Comparison of ENCODE assay signal across 8 cellular contexts in genomic region chr17:75289122-75289831, GRCh38. TPM values are rescaled to one million over a fixed set of nuclear protein-coding genes. Genes with fewer than 3 reads are reported as not detected.
DNase-seq lines count a peak whose midpoint lies in the region; ATAC-seq and TF ChIP-seq lines count a peak whose summit lies in the region.

SLC25A19 (minus strand) TSS chr17:75289433; CDS start chr17:75286764, 2,669 bp downstream.

- H3K27me3 ChIP-seq in GM23338 (ENCODE audit: insufficient read depth): no peaks in the 10 kb centered on the region
- H3K27me3 ChIP-seq in naive thymus-derived CD4-positive, alpha-beta T cell (ENCODE audit: control insufficient read depth in 2 of 2, insufficient read depth in 2 of 2, low read length in 2 of 2): no peaks in the 10 kb centered on the region

- CTCF ChIA-PET in naive thymus-derived CD4-positive, alpha-beta T cell (lab: Charles Lee): interaction anchor here (0.6 to 2.9 kb wide), 19 partner anchors 17 to 1156 kb away, joined by 3 to 19 read pairs (median 4); partner anchors contain the start of genes GGA3, GRB2, MIF4GD and MRPS7

- POLR2A ChIA-PET in naive thymus-derived CD4-positive, alpha-beta T cell (lab: Charles Lee): interaction anchor here (0.5 to 3.9 kb wide), 32 partner anchors 11 to 495 kb away, joined by 3 to 73 read pairs (median 3); partner anchors contain the start of genes GGA3, GRB2, JPT1 and MIF4GD

- H3F3A ChIP-seq in GM23338 (replicated peaks; ENCODE audit: low read depth): peaks cover 7% of the 10 kb centered on the region; the same call in 1 of the 2 replicates

- peak; percentile 96 for ATAC-seq in GM23338
- ATAC-seq in naive thymus-derived CD4-positive, alpha-beta T cell: peak; percentile 96
- peak; percentile 91 to 93 for ATAC-seq in stimulated activated naive B cell treated with anti-CD40 and anti-IgM and Interleukin-4, amounts not matched to agents 10 μg/mL and 1 μg/mL and 100 μg/mL, for 72 hours (replicated peaks)

- peaks cover 4% of the 10 kb centered on the region for H3K4me1 Mint-ChIP-seq in GM23338
- peaks cover 6 to 28% (median 15%) of the 10 kb centered on the region in 7 donors for H3K4me1 Mint-ChIP-seq in naive thymus-derived CD4-positive, alpha-beta T cell
- H3K4me1 Mint-ChIP-seq in stimulated activated naive B cell treated with anti-CD40 and anti-IgM and Interleukin-4, amounts not matched to agents 10 μg/mL and 1 μg/mL and 100 μg/mL, for 72 hours: peaks cover 17 to 70% of the 10 kb centered on the region in 2 donors

- TF ChIP-seq CTCF in GM23338 (conservative IDR thresholded peaks at IDR 0.05; ENCODE audit: low read depth in 2 of 2): peak; percentile 40 to 73

- H3K27ac ChIP-seq in GM23338 (ENCODE audit: low read depth): peak within 1 kb of the TSS; percentile 73
- peak within 1 kb of the TSS; percentile 90 for H3K27ac ChIP-seq in naive thymus-derived CD4-positive, alpha-beta T cell (ENCODE audit: low read depth, low read length)

- no peaks in the 10 kb centered on the region for H3K9me2 ChIP-seq in GM23338 (ENCODE audit: insufficient read depth)

- H3K27ac Mint-ChIP-seq in GM23338: peak within 1 kb of the TSS; percentile 97
- H3K27ac Mint-ChIP-seq in naive thymus-derived CD4-positive, alpha-beta T cell: peak within 1 kb of the TSS; percentile 99 to 100 (median 100)
- peak within 1 kb of the TSS; percentile 100 for H3K27ac Mint-ChIP-seq in stimulated activated naive B cell treated with anti-CD40 and anti-IgM and Interleukin-4, amounts not matched to agents 10 μg/mL and 1 μg/mL and 100 μg/mL, for 72 hours

- peaks cover 6% of the 10 kb centered on the region for H3K27me3 Mint-ChIP-seq in GM23338 (ENCODE audit: insufficient read depth, low read depth, poor library complexity)
- peaks cover 0 to 2% (median 0%) of the 10 kb centered on the region in 5 donors for H3K27me3 Mint-ChIP-seq in naive thymus-derived CD4-positive, alpha-beta T cell
- H3K27me3 Mint-ChIP-seq in stimulated activated naive B cell treated with anti-CD40 and anti-IgM and Interleukin-4, amounts not matched to agents 10 μg/mL and 1 μg/mL and 100 μg/mL, for 72 hours: no peaks in the 10 kb centered on the region

- peak within 1 kb of the TSS; percentile 97 for H2AFZ ChIP-seq in GM23338

- DNase-seq in EL (peak; percentile 99), GM23338 (ENCODE audit: low spot score) (peak; percentile 99), LHCN-M2 (ENCODE audit: low read depth) (peak; percentile 98), RPMI8226 (peak; percentile 98), fibroblast of gingiva (ENCODE audit: low read depth) (peak; percentile 99)
- peak; percentile 89 to 94 for DNase-seq in activated T-helper 1 cell treated with anti-CD3 and anti-CD28 coated beads, Interleukin-2, amount 50 U/mL, for 16 hours (ENCODE audit: low read depth in 1 of 2, low spot score in 1 of 2)
- peak; percentile 80 to 98 (median 95) for DNase-seq in naive thymus-derived CD4-positive, alpha-beta T cell
- DNase-seq in stimulated activated naive B cell treated with anti-CD40 and anti-IgM and Interleukin-4, amounts not matched to agents 10 μg/mL and 1 μg/mL and 100 μg/mL, for 72 hours: peak; percentile 98

- H3K9me3 Mint-ChIP-seq in GM23338: no peaks in the 10 kb centered on the region
- H3K9me3 Mint-ChIP-seq in naive thymus-derived CD4-positive, alpha-beta T cell: no peaks in the 10 kb centered on the region
- no peaks in the 10 kb centered on the region for H3K9me3 Mint-ChIP-seq in stimulated activated naive B cell treated with anti-CD40 and anti-IgM and Interleukin-4, amounts not matched to agents 10 μg/mL and 1 μg/mL and 100 μg/mL, for 72 hours

- H3K36me3 Mint-ChIP-seq in GM23338 (ENCODE audit: low read depth): peaks cover 13% of the 10 kb centered on the region; the same call in 2 of the 3 replicates
- peaks cover 0 to 8% (median 5%) of the 10 kb centered on the region in 5 donors for H3K36me3 Mint-ChIP-seq in naive thymus-derived CD4-positive, alpha-beta T cell
- H3K36me3 Mint-ChIP-seq in stimulated activated naive B cell treated with anti-CD40 and anti-IgM and Interleukin-4, amounts not matched to agents 10 μg/mL and 1 μg/mL and 100 μg/mL, for 72 hours: peaks cover 27 to 28% of the 10 kb centered on the region in 2 donors

- intact Hi-C loops in naive thymus-derived CD4-positive, alpha-beta T cell (cut with micrococcal nuclease): loop anchor here (1.0 to 2.0 kb wide), 16 partner anchors 18 to 690 kb away; partner anchors contain the start of genes GGA3 (in 2 of the 2), GRB2 (in 2 of the 2), JPT1 (in 2 of the 2) and MIF4GD (in 2 of the 2)

- H3K9me3 ChIP-seq in naive thymus-derived CD4-positive, alpha-beta T cell (ENCODE audit: control insufficient read depth in 2 of 3, low read length in 3 of 3): no peaks in the 10 kb centered on the region

- H3K79me2 ChIP-seq in GM23338 (replicated peaks; ENCODE audit: insufficient read depth): peaks cover 6% of the 10 kb centered on the region

- no peaks in the 10 kb centered on the region for H4K20me1 ChIP-seq in GM23338 (replicated peaks; ENCODE audit: insufficient read depth)

- peak within 1 kb of the TSS; percentile 89 for H3K4me3 Mint-ChIP-seq in GM23338
- H3K4me3 Mint-ChIP-seq in naive thymus-derived CD4-positive, alpha-beta T cell: peak within 1 kb of the TSS; percentile 96 to 100 (median 100)
- peak within 1 kb of the TSS; percentile 97 for H3K4me3 Mint-ChIP-seq in stimulated activated naive B cell treated with anti-CD40 and anti-IgM and Interleukin-4, amounts not matched to agents 10 μg/mL and 1 μg/mL and 100 μg/mL, for 72 hours

- peak within 1 kb of the TSS; percentile 89 for H3K4me2 ChIP-seq in GM23338

- H3K4me1 ChIP-seq in GM23338 (ENCODE audit: insufficient read depth): peaks cover 5% of the 10 kb centered on the region
- H3K4me1 ChIP-seq in naive thymus-derived CD4-positive, alpha-beta T cell (ENCODE audit: control insufficient read depth in 2 of 2, insufficient read depth in 2 of 2, low read length in 2 of 2): peaks cover 0 to 6% of the 10 kb centered on the region in 2 donors

- peak within 1 kb of the TSS; percentile 88 for H3K4me3 ChIP-seq in GM23338
- H3K4me3 ChIP-seq in naive thymus-derived CD4-positive, alpha-beta T cell (ENCODE audit: low read length): peak within 1 kb of the TSS; percentile 84

- no peaks in the 10 kb centered on the region for H3K36me3 ChIP-seq in GM23338 (ENCODE audit: insufficient read depth)
- H3K36me3 ChIP-seq in naive thymus-derived CD4-positive, alpha-beta T cell (ENCODE audit: control insufficient read depth in 2 of 3, insufficient read depth in 3 of 3, low read length in 3 of 3): peaks cover 0 to 18% (median 0%) of the 10 kb centered on the region in 3 experiments

TF ChIP-seq in GM23338, 12 proteins besides CTCF, POLR2A, EP300 and RAD21:
- TF ChIP-seq CREB1 (CRISPR knock-in tag; IDR thresholded peaks at IDR 0.05; ENCODE audit: low read depth) (peak; percentile 82), POLR2AphosphoS5 (IDR thresholded peaks at IDR 0.05; ENCODE audit: low read depth) (peak; percentile 90), EZH2 (IDR thresholded peaks at IDR 0.05; ENCODE audit: low read depth, unreplicated experiment) (no peak), ETS1 (IDR thresholded peaks at IDR 0.05) (peak; percentile 99), JUNB (IDR thresholded peaks at IDR 0.05; ENCODE audit: unreplicated experiment) (no peak)

RNA-seq across cellular contexts. Expression of gene SLC25A19, which starts in this region (rescaled TPM):
- 16.3 and 22.4 TPM in 2 replicates for total RNA-seq in GM23338 (2014; rRNA removed; shearing (Covaris generic))
- polyA plus RNA-seq in GM23338 (2016; fragmentation: Nextera tagmentation; extraction: Ambion mirVana): 17.9 and 19.4 TPM in 2 replicates
- total RNA-seq in LHCN-M2 (2014; rRNA removed): 7.1 and 8.7 TPM in 2 replicates
- polyA plus RNA-seq in LHCN-M2 (2012): 7.6 TPM
- total RNA-seq in naive thymus-derived CD4-positive, alpha-beta T cell: 10 to 100 TPM; 15.6 to 42.5 (median 21.1) TPM
- polyA plus RNA-seq in naive thymus-derived CD4-positive, alpha-beta T cell: 10 to 100 TPM; 13.0 to 15.5 TPM

Comparison
In these comparisons a context has a peak if more than half of its experiments do, and no peak if none do; other contexts are left out.
1. Peak in every context shown above with its lines: DNase-seq, ATAC-seq, H3K4me3 ChIP-seq and H3K27ac ChIP-seq.